9 cellular contexts compared by ENCODE assay signal in the genomic region with DNA sequence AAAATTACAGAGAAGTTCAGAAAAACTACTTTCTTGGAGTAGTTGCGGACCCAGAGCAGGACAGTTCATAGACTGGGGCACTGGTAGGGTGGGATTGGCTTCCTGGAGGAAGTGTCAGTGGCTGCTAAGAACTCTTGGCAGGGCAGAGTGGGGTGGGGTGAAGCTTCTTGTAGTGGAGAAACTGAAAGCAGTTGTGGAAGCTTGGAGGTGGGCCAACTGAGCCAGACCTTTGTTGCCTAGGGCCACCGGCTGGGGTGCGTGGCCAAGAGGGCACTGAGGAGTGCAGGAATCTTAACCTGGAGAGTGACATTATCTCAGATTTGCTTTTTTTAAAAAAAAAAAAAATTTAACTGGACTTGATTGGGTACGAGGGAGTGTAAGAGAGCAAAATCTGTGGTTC. TPM values are rescaled to one million over a fixed set of nuclear protein-coding genes. Genes with fewer than 3 reads are reported as not detected.
DNase-seq lines count a peak whose midpoint lies in the region; ATAC-seq, FAIRE-seq and TF ChIP-seq lines count a peak whose summit lies in the region.
"Had no signal": no experiment of that assay in that cellular context is flagged by ENCODE, and none has a peak within 500 bp of the region (broad histone marks: within the 10 kb centered on the region; RNA-seq: fewer than 3 reads in every experiment).

No MANE protein-coding gene starts in this region.

- H3K36me3 ChIP-seq in PC-9 (ENCODE audit: low read depth) (no peaks in the 10 kb centered on the region), keratinocyte (ENCODE audit: control insufficient read depth in 2 of 2, extremely low read depth in 1 of 2, insufficient read depth in 2 of 2, low read length in 2 of 2) (no peaks in the 10 kb centered on the region)
- H3K36me3 ChIP-seq: HAP-1 had no signal

- peaks cover 13% of the 10 kb centered on the region; the same call in 1 of the 2 replicates for H3F3A ChIP-seq in PC-9 (ENCODE audit: insufficient read depth, low read depth)

- no peaks in the 10 kb centered on the region for H3K9me2 ChIP-seq in PC-9 (ENCODE audit: insufficient read depth)

- H3K36me3 Mint-ChIP-seq in Calu3 (ENCODE audit: insufficient read depth, unreplicated experiment) = peaks cover 25% of the 10 kb centered on the region
- H3K36me3 Mint-ChIP-seq in activated naive CD8-positive, alpha-beta T cell treated with anti-CD3 and anti-CD28 coated beads, Interleukin-2, amount 50 U/mL, for 24 hours (ENCODE audit: low read depth) = no peaks in the 10 kb centered on the region

- H3K27me3 ChIP-seq in PC-9 (ENCODE audit: insufficient read depth, low read depth) (no peaks in the 10 kb centered on the region), keratinocyte (ENCODE audit: control insufficient read depth, extremely low read depth, insufficient read depth, low read length) (no peaks in the 10 kb centered on the region)

- ATAC-seq in GM21786 (IDR thresholded peaks at IDR 0.05; ENCODE audit: unreplicated experiment) (peak; percentile 27), HG03095 (IDR thresholded peaks at IDR 0.05; ENCODE audit: unreplicated experiment) (no peak)
- peak; percentile 7 for ATAC-seq in activated naive CD8-positive, alpha-beta T cell treated with anti-CD3 and anti-CD28 coated beads, Interleukin-2, amount 50 U/mL, for 24 hours

- no peak overlapping the region for H3K9ac ChIP-seq in keratinocyte (ENCODE audit: control insufficient read depth, extremely low read depth, insufficient read depth, low read length)

- no peaks in the 10 kb centered on the region for H3K9me1 ChIP-seq in keratinocyte (ENCODE audit: control insufficient read depth, extremely low read depth, insufficient read depth, low read length)

- no peak overlapping the region for H3K27ac Mint-ChIP-seq in Calu3 (ENCODE audit: unreplicated experiment)
- H3K27ac Mint-ChIP-seq in activated naive CD8-positive, alpha-beta T cell treated with anti-CD3 and anti-CD28 coated beads, Interleukin-2, amount 50 U/mL, for 24 hours = peak overlapping the region; percentile 88

- no TSS peak for BruUV-seq in Calu3 (replicated peaks; lab: Mats Ljungman, UMichigan)
- BruUV-seq in PC-9 (replicated peaks; lab: Mats Ljungman, UMichigan) = no TSS peak

- H3K4me3 ChIP-seq in PC-9 (peak overlapping the region; percentile 20; the same call in 1 of the 2 replicates), keratinocyte (ENCODE audit: control insufficient read depth in 2 of 3, extremely low read depth in 1 of 3, insufficient read depth in 2 of 3, low read depth in 1 of 3, low read length in 3 of 3) (no peak overlapping the region)
- H3K4me3 ChIP-seq: HAP-1 had no signal

- CTCF ChIA-PET in Calu3 (lab: Charles Lee) = no interaction called here
- CTCF ChIA-PET in PC-9 (lab: Charles Lee) = no interaction called here

- H3K27ac ChIP-seq in PC-9 (peak overlapping the region; percentile 49), keratinocyte (ENCODE audit: control insufficient read depth, insufficient read depth, low read length) (no peak overlapping the region)

- no peak for FAIRE-seq in keratinocyte (lab: Jason Lieb, UNC)

- H3K4me1 Mint-ChIP-seq in Calu3 (ENCODE audit: low read depth, unreplicated experiment) = peaks cover 35% of the 10 kb centered on the region
- H3K4me1 Mint-ChIP-seq in activated naive CD8-positive, alpha-beta T cell treated with anti-CD3 and anti-CD28 coated beads, Interleukin-2, amount 50 U/mL, for 24 hours = peaks cover 73% of the 10 kb centered on the region

- TF ChIP-seq CTCF in Calu3 (IDR thresholded peaks at IDR 0.05; ENCODE audit: unreplicated experiment) (no peak), PC-9 (conservative IDR thresholded peaks at IDR 0.05) (no peak), keratinocyte (optimal IDR thresholded peaks at IDR 0.05 in 1 of 3, IDR thresholded peaks at IDR 0.05 in 1 of 3, conservative IDR thresholded peaks at IDR 0.05 in 1 of 3; ENCODE audit: extremely low read depth in 1 of 3, insufficient read depth in 2 of 3, low read length in 3 of 3) (no peak)

- no peak overlapping the region for H2AFZ ChIP-seq in PC-9
- no peak overlapping the region for H2AFZ ChIP-seq in keratinocyte (ENCODE audit: control insufficient read depth, low read length)

- H4K20me1 ChIP-seq in PC-9 (ENCODE audit: insufficient read depth) = no peaks in the 10 kb centered on the region; the same call in 1 of the 2 replicates
- no peaks in the 10 kb centered on the region for H4K20me1 ChIP-seq in keratinocyte (ENCODE audit: control insufficient read depth, extremely low read depth, insufficient read depth, low read length)

- POLR2A ChIA-PET in PC-9 (lab: Charles Lee; ENCODE audit: unreplicated experiment) = interaction anchor here (0.5 to 0.6 kb wide), 2 partner anchors 135 to 281 kb away, joined by 3 to 7 read pairs; no protein-coding TSS in a partner anchor

- H3K4me2 ChIP-seq in PC-9 (peak overlapping the region; percentile 54), keratinocyte (ENCODE audit: control insufficient read depth, extremely low read depth, insufficient read depth, low read depth, low read length) (peak overlapping the region; percentile 39)

- H3K27me3 Mint-ChIP-seq in Calu3 (ENCODE audit: unreplicated experiment) = no peaks in the 10 kb centered on the region
- no peaks in the 10 kb centered on the region for H3K27me3 Mint-ChIP-seq in activated naive CD8-positive, alpha-beta T cell treated with anti-CD3 and anti-CD28 coated beads, Interleukin-2, amount 50 U/mL, for 24 hours

- intact Hi-C loops in Calu3 (cut with micrococcal nuclease; ENCODE audit: unreplicated experiment) (loop anchor here (5.0 kb wide), 2 partner anchors 134 to 156 kb away; no protein-coding TSS in a partner anchor), PC-9 (cut with micrococcal nuclease; ENCODE audit: unreplicated experiment) (loop anchor here (5.0 kb wide), 1 partner anchor 71 kb away; no protein-coding TSS in a partner anchor)

- peaks cover 27% of the 10 kb centered on the region for H3K4me1 ChIP-seq in PC-9 (replicated peaks; ENCODE audit: insufficient read depth)
- peaks cover 8% of the 10 kb centered on the region for H3K4me1 ChIP-seq in keratinocyte (ENCODE audit: control insufficient read depth, extremely low read depth, insufficient read depth, low read length)

- dilution Hi-C loops in keratinocyte (cut with MboI; ENCODE audit: extremely low pct_ligation_motif_present, low sequenced_read_pairs) = no loop called here

- H3K9me3 ChIP-seq in PC-9 (ENCODE audit: insufficient read depth, low read depth) (no peaks in the 10 kb centered on the region), keratinocyte (ENCODE audit: control insufficient read depth, low read depth, low read length) (no peaks in the 10 kb centered on the region)
- H3K9me3 ChIP-seq: HAP-1 had no signal

- H3K79me2 ChIP-seq in PC-9 (ENCODE audit: low read depth) (no peaks in the 10 kb centered on the region), keratinocyte (ENCODE audit: control insufficient read depth, insufficient read depth, low read length) (no peaks in the 10 kb centered on the region)

- DNase-seq in Calu3 = peak; percentile 45
- DNase-seq in PC-9 = peak; percentile 55 to 70
- DNase-seq in activated naive CD8-positive, alpha-beta T cell treated with anti-CD3 and anti-CD28 coated beads, Interleukin-2, amount 50 U/mL, for 24 hours = peak; percentile 56
- no peak for DNase-seq in keratinocyte (ENCODE audit: low read depth, low spot score)
- DNase-seq in stimulated activated CD4-positive, alpha-beta T cell treated with anti-CD3 and anti-CD28 coated beads, TNF-alpha, amount 100 ng/mL, for 4 hours (ENCODE audit: low read depth in 3 of 3) = peak in 2 of 3 experiments; percentile 15 to 39
- DNase-seq in GOT3 (lab: John Stamatoyannopoulos, UW) = no peak

- H3K4me3 Mint-ChIP-seq in Calu3 (ENCODE audit: low read depth, unreplicated experiment) = peak overlapping the region; percentile 18
- peak overlapping the region; percentile 79 for H3K4me3 Mint-ChIP-seq in activated naive CD8-positive, alpha-beta T cell treated with anti-CD3 and anti-CD28 coated beads, Interleukin-2, amount 50 U/mL, for 24 hours

- no peaks in the 10 kb centered on the region for H3K9me3 Mint-ChIP-seq in Calu3 (ENCODE audit: low read depth, unreplicated experiment)
- H3K9me3 Mint-ChIP-seq in activated naive CD8-positive, alpha-beta T cell treated with anti-CD3 and anti-CD28 coated beads, Interleukin-2, amount 50 U/mL, for 24 hours = no peaks in the 10 kb centered on the region

RNA-seq across cellular contexts. Expression of gene KAT2B, which starts 3.2 kb away (rescaled TPM):
- 12.0 and 13.8 TPM in 2 replicates for total RNA-seq in Calu3 (2022)
- 2.5 and 3.2 TPM in 2 replicates for total RNA-seq in PC-9 (2021)
- polyA plus RNA-seq in keratinocyte = 3.3 to 4.6 TPM (median 3.7 TPM) in 3 replicates
- 27.3 TPM for polyA plus RNA-seq in keratinocyte (2011; ENCODE audit: low read depth)
- polyA plus RNA-seq in keratinocyte (2011; cell fraction: cytosol; rRNA removed) = 2.9 and 5.7 TPM in 2 replicates
- polyA plus RNA-seq in keratinocyte (2011; cell fraction: nucleus; rRNA removed) = 3.9 and 5.5 TPM in 2 replicates
- polyA plus RNA-seq in keratinocyte (2012; ENCODE audit: low replicate concordance) = 3.0 and 8.2 TPM in 2 replicates
- polyA minus RNA-seq in keratinocyte = 1.4 to 6.0 TPM (median 2.1 TPM) in 3 replicates
- polyA minus RNA-seq in keratinocyte (2011; cell fraction: cytosol; rRNA and poly(A)+ RNA removed) = 3.8 TPM
- polyA minus RNA-seq in keratinocyte (2011; cell fraction: nucleus; rRNA and poly(A)+ RNA removed) = 5.0 and 5.3 TPM in 2 replicates

RNA-seq across cellular contexts. Expression of gene PP2D1, which starts 31.3 kb away (rescaled TPM):
- total RNA-seq in Calu3 (2022) = not detected in 2 replicates
- total RNA-seq in PC-9 (2021) = not detected in 2 replicates
- polyA plus RNA-seq in keratinocyte = not detected in 3 replicates
- not detected for polyA plus RNA-seq in keratinocyte (2011; ENCODE audit: low read depth)
- polyA plus RNA-seq in keratinocyte (2011; cell fraction: cytosol; rRNA removed) = not detected in 2 replicates
- not detected in 2 replicates for polyA plus RNA-seq in keratinocyte (2011; cell fraction: nucleus; rRNA removed)
- polyA plus RNA-seq in keratinocyte (2012; ENCODE audit: low replicate concordance) = 0.16 and 0.35 TPM in 2 replicates
- polyA minus RNA-seq in keratinocyte = not detected in 3 replicates
- not detected for polyA minus RNA-seq in keratinocyte (2011; cell fraction: cytosol; rRNA and poly(A)+ RNA removed)
- polyA minus RNA-seq in keratinocyte (2011; cell fraction: nucleus; rRNA and poly(A)+ RNA removed) = not detected in 2 replicates

Comparison
In these comparisons a context has a peak if more than half of its experiments do, and no peak if none do; other contexts are left out.
1. DNase-seq: peak in Calu3 (single experiment), PC-9 (2 of 2), activated naive CD8-positive, alpha-beta T cell treated with anti-CD3 and anti-CD28 coated beads, Interleukin-2, amount 50 U/mL, for 24 hours (single experiment) and stimulated activated CD4-positive, alpha-beta T cell treated with anti-CD3 and anti-CD28 coated beads, TNF-alpha, amount 100 ng/mL, for 4 hours (2 of 3); none in keratinocyte (single experiment) and GOT3 (single experiment).